In the genomic region with DNA sequence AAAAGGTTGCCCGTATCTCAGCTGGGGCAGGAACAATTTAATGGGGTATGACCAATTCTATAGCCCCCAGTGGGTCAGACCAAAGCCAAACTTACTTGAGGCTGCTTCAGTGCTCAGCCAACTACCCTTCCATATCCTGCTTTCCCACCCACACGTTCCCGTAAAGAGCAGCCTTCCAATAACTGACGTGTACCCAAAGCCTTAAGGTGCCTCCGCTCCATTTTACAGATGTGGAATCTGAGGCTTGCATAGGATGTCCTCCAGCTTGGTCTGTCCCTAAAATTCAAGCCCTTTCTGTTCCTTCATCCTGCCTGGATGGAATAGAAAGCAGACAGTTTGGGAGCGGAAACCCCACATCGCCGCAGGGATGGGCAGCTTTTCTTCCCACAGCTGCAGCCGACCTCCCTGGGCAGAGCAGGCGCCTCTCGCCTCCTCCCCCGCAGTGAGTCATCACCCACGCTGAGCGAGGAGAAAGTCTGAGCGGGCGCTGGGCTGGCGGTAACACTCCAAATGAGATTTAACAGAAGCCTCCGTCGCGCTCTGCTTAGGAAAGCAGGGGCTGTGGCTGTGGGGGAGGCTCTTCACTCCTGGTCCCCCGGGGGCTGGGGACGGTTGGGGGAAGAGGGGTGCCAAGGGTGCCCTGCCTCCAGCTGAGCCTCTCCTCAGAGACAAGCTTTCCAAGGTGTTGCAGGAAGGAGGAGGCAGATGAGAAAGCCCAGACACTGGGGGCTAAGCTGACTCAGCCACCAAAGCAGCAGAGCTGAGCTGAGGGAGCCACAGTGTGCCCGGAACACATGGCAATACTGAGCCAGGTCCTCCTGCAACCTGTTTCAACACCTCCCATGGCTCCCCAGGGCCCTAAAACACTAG, we compare ENCODE assay signal across 8 cellular contexts. TPM values are rescaled to one million over a fixed set of nuclear protein-coding genes. Genes with fewer than 3 reads are reported as not detected.
DNase-seq lines count a peak whose midpoint lies in the region; ATAC-seq and TF ChIP-seq lines count a peak whose summit lies in the region.

No MANE protein-coding gene starts in this region.

- peaks cover 5% of the 10 kb centered on the region for H3K27me3 Mint-ChIP-seq in activated T-helper 17 cell treated with anti-CD3 and anti-CD28 coated beads, Interleukin-2, amount 50 U/mL, for 72 hours
- H3K27me3 Mint-ChIP-seq in neural progenitor cell (ENCODE audit: insufficient read depth, low read depth): peaks cover 9% of the 10 kb centered on the region

- H3K4me2 ChIP-seq in neural progenitor cell: peak overlapping the region; percentile 72

- H3K27me3 ChIP-seq in neural progenitor cell (peaks cover 16% of the 10 kb centered on the region), subcutaneous abdominal adipose tissue (ENCODE audit: control insufficient read depth in 5 of 5, insufficient read depth in 4 of 5, low read length in 5 of 5) (peaks cover 0 to 12% (median 8%) of the 10 kb centered on the region in 5 donors)

- DNase-seq in GM20000 (ENCODE audit: low spot score): peak; percentile 47
- peak; percentile 43 for DNase-seq in NOMO-1 treated with dmso at 0.1 percent for 144 hours (lab: John Stamatoyannopoulos, UW; ENCODE audit: unreplicated experiment)
- DNase-seq in foreskin fibroblast: peak; percentile 89 to 94
- peak; percentile 57 for DNase-seq in neural progenitor cell (ENCODE audit: low spot score)
- no peak for DNase-seq in cerebellar nuclear complex (lab: John Stamatoyannopoulos, UW)
- no peak for DNase-seq in DMS153 (lab: John Stamatoyannopoulos, UW)

- no peaks in the 10 kb centered on the region for H4K20me1 ChIP-seq in neural progenitor cell (ENCODE audit: low read depth)

- H3K4me3 ChIP-seq in foreskin fibroblast (ENCODE audit: low read depth in 1 of 2, low read length in 2 of 2) (peak overlapping the region; percentile 42), neural progenitor cell (peak overlapping the region; percentile 31), subcutaneous abdominal adipose tissue (ENCODE audit: low read depth in 1 of 5, low read length in 5 of 5) (peak overlapping the region; percentile 25 to 60 (median 43))

- no peak overlapping the region for H3K27ac Mint-ChIP-seq in activated T-helper 17 cell treated with anti-CD3 and anti-CD28 coated beads, Interleukin-2, amount 50 U/mL, for 72 hours
- no peak overlapping the region for H3K27ac Mint-ChIP-seq in neural progenitor cell

- TF ChIP-seq CTCF in GM20000 (IDR thresholded peaks at IDR 0.05; ENCODE audit: extremely low read depth, missing control alignments) (no peak), foreskin fibroblast (IDR thresholded peaks at IDR 0.05; ENCODE audit: low read depth, low read length) (no peak), neural progenitor cell (IDR thresholded peaks at IDR 0.05) (no peak)

- H3K79me2 ChIP-seq in neural progenitor cell (ENCODE audit: low read depth): no peaks in the 10 kb centered on the region

- H3K4me1 Mint-ChIP-seq in activated T-helper 17 cell treated with anti-CD3 and anti-CD28 coated beads, Interleukin-2, amount 50 U/mL, for 72 hours: peaks cover 10% of the 10 kb centered on the region
- H3K4me1 Mint-ChIP-seq in neural progenitor cell: peaks cover 26% of the 10 kb centered on the region

- H3K36me3 Mint-ChIP-seq in activated T-helper 17 cell treated with anti-CD3 and anti-CD28 coated beads, Interleukin-2, amount 50 U/mL, for 72 hours (ENCODE audit: low read depth): no peaks in the 10 kb centered on the region
- no peaks in the 10 kb centered on the region for H3K36me3 Mint-ChIP-seq in neural progenitor cell

- H3K36me3 ChIP-seq in neural progenitor cell: no peaks in the 10 kb centered on the region
- no peaks in the 10 kb centered on the region for H3K36me3 ChIP-seq in subcutaneous abdominal adipose tissue (ENCODE audit: control insufficient read depth in 5 of 5, insufficient read depth in 5 of 5, low read length in 5 of 5)

- H3K9me3 Mint-ChIP-seq in activated T-helper 17 cell treated with anti-CD3 and anti-CD28 coated beads, Interleukin-2, amount 50 U/mL, for 72 hours: no peaks in the 10 kb centered on the region
- H3K9me3 Mint-ChIP-seq in neural progenitor cell: no peaks in the 10 kb centered on the region

- no peaks in the 10 kb centered on the region for H3K4me1 ChIP-seq in neural progenitor cell
- H3K4me1 ChIP-seq in subcutaneous abdominal adipose tissue (ENCODE audit: control insufficient read depth in 5 of 5, insufficient read depth in 5 of 5, low read length in 5 of 5): peaks cover 0 to 32% (median 12%) of the 10 kb centered on the region in 5 donors

- H3K27ac ChIP-seq in neural progenitor cell: no peak overlapping the region
- no peak overlapping the region for H3K27ac ChIP-seq in subcutaneous abdominal adipose tissue (ENCODE audit: low read depth, low read length)

- H3F3A ChIP-seq in neural progenitor cell (ENCODE audit: low read depth): no peaks in the 10 kb centered on the region

- H3K9me3 ChIP-seq in neural progenitor cell (ENCODE audit: low read depth): no peaks in the 10 kb centered on the region
- peaks cover 0 to under 1% (median 0%) of the 10 kb centered on the region in 5 donors for H3K9me3 ChIP-seq in subcutaneous abdominal adipose tissue (ENCODE audit: control insufficient read depth in 5 of 5, low read length in 5 of 5)

- peak; percentile 89 for ATAC-seq in activated T-helper 17 cell treated with anti-CD3 and anti-CD28 coated beads, Interleukin-2, amount 50 U/mL, for 72 hours (replicated peaks)

- H3K9ac ChIP-seq in neural progenitor cell (no peak overlapping the region), subcutaneous abdominal adipose tissue (ENCODE audit: low read length in 5 of 5) (no peak overlapping the region)

- H2AFZ ChIP-seq in neural progenitor cell (replicated peaks): peak overlapping the region; percentile 64

- H3K4me3 Mint-ChIP-seq in activated T-helper 17 cell treated with anti-CD3 and anti-CD28 coated beads, Interleukin-2, amount 50 U/mL, for 72 hours: peak overlapping the region; percentile 64
- peak overlapping the region; percentile 64 for H3K4me3 Mint-ChIP-seq in neural progenitor cell

RNA-seq across cellular contexts. Expression of a gene that starts 57.8 kb away (rescaled TPM):
- total RNA-seq in activated T-helper 17 cell treated with anti-CD3 and anti-CD28 coated beads, Interleukin-2, amount 50 U/mL, for 72 hours: 1 to 10 TPM; 1.1 to 4.7 TPM
- total RNA-seq in neural progenitor cell (ENCODE audit: low replicate concordance): 0.09 and 0.19 TPM in 2 replicates

Comparison
In these comparisons a context has a peak if more than half of its experiments do, and no peak if none do; other contexts are left out.
1. DNase-seq: peak in GM20000 (single experiment), NOMO-1 treated with dmso at 0.1 percent for 144 hours (single experiment), foreskin fibroblast (2 of 2) and neural progenitor cell (single experiment); none in cerebellar nuclear complex (0 of 2) and DMS153 (single experiment).
2. Peak in every context shown above with its lines, with median percentiles within 50 percentile points of each other: H3K4me3 ChIP-seq.